ENCODE assay signal across 14 cellular contexts in genomic region chr20:62409086-62409853, GRCh38. TPM values are rescaled to one million over a fixed set of nuclear protein-coding genes. Genes with fewer than 3 reads are reported as not detected.
DNase-seq lines count a peak whose midpoint lies in the region; FAIRE-seq and TF ChIP-seq lines count a peak whose summit lies in the region.
"Had no signal": no experiment of that assay in that cellular context is flagged by ENCODE, and none has a peak within 500 bp of the region (broad histone marks: within the 10 kb centered on the region; RNA-seq: fewer than 3 reads in every experiment).

No MANE protein-coding gene starts in this region.

- intact Hi-C loops in Calu3 (cut with micrococcal nuclease; ENCODE audit: unreplicated experiment): no loop called here
- intact Hi-C loops in activated T-helper 1 cell treated with anti-CD3 and anti-CD28 coated beads, Interleukin-12 subunit alpha, Interleukin-12 subunit beta, Interleukin-2, Interleukin-4 antibody, amounts not matched to agents 30 ng/mL and 10 ng/mL and 1 ng/mL, durations not matched to agents 14 hours and 24 hours and 36 hours (cut with micrococcal nuclease): loop anchor here (5.0 kb wide), 3 partner anchors 208 to 453 kb away; partner anchors contain the start of genes LSM14B and TCFL5

- no peaks in the 10 kb centered on the region for H3K9me3 ChIP-seq in BLaER1
- H3K9me3 ChIP-seq: sigmoid colon had no signal

- peaks cover 27% of the 10 kb centered on the region for H3K36me3 Mint-ChIP-seq in Calu3 (ENCODE audit: insufficient read depth, unreplicated experiment)
- H3K36me3 Mint-ChIP-seq in activated T-helper 1 cell treated with anti-CD3 and anti-CD28 coated beads, Interleukin-12 subunit alpha, Interleukin-12 subunit beta, Interleukin-2, Interleukin-4 antibody, amounts not matched to agents 30 ng/mL and 10 ng/mL and 1 ng/mL, durations not matched to agents 14 hours and 24 hours and 36 hours (ENCODE audit: low read depth): peaks cover 2% of the 10 kb centered on the region
- H3K36me3 Mint-ChIP-seq in neural crest cell (ENCODE audit: low read depth): no peaks in the 10 kb centered on the region

- H4K20me1 ChIP-seq in BLaER1: peaks cover 25% of the 10 kb centered on the region

- CTCF ChIA-PET in Calu3 (lab: Charles Lee): interaction anchor here (1.0 to 2.3 kb wide), 11 partner anchors 9 to 233 kb away, joined by 3 to 14 read pairs (median 7); partner anchors contain the start of genes RBBP8NL, RPS21 and SLCO4A1

- H3K4me3 Mint-ChIP-seq in Calu3 (ENCODE audit: low read depth, unreplicated experiment) (no peak overlapping the region), neural crest cell (peak overlapping the region; percentile 32)
- peak overlapping the region; percentile 12 for H3K4me3 Mint-ChIP-seq in activated T-helper 1 cell treated with anti-CD3 and anti-CD28 coated beads, Interleukin-12 subunit alpha, Interleukin-12 subunit beta, Interleukin-2, Interleukin-4 antibody, amounts not matched to agents 30 ng/mL and 10 ng/mL and 1 ng/mL, durations not matched to agents 14 hours and 24 hours and 36 hours

- no peak for TF ChIP-seq POLR2A in GM12891 (IDR thresholded peaks at IDR 0.05; ENCODE audit: low read depth, low read length)

- peaks cover 10% of the 10 kb centered on the region; the same call in 1 of the 2 replicates for H3K36me3 ChIP-seq in BLaER1
- H3K36me3 ChIP-seq: sigmoid colon had no signal

- no TSS peak for BruUV-seq in Calu3 (replicated peaks; lab: Mats Ljungman, UMichigan)

- no peak for FAIRE-seq in GM12891 (lab: Jason Lieb, UNC)
- FAIRE-seq: H54, kidney had no signal

- no peaks in the 10 kb centered on the region for H3K27me3 ChIP-seq in BLaER1
- H3K27me3 ChIP-seq: sigmoid colon had no signal

- TF ChIP-seq CTCF in Calu3 (IDR thresholded peaks at IDR 0.05; ENCODE audit: unreplicated experiment) (no peak), neural crest cell (conservative IDR thresholded peaks at IDR 0.05) (no peak)

- H3K4me3 ChIP-seq in BLaER1: no peak overlapping the region
- H3K4me3 ChIP-seq: sigmoid colon had no signal

- H3K27ac Mint-ChIP-seq in Calu3 (ENCODE audit: unreplicated experiment) (peak overlapping the region; percentile 4), neural crest cell (ENCODE audit: unreplicated experiment) (no peak overlapping the region)
- no peak overlapping the region for H3K27ac Mint-ChIP-seq in activated T-helper 1 cell treated with anti-CD3 and anti-CD28 coated beads, Interleukin-12 subunit alpha, Interleukin-12 subunit beta, Interleukin-2, Interleukin-4 antibody, amounts not matched to agents 30 ng/mL and 10 ng/mL and 1 ng/mL, durations not matched to agents 14 hours and 24 hours and 36 hours

- H3K9me3 Mint-ChIP-seq in Calu3 (ENCODE audit: low read depth, unreplicated experiment) (no peaks in the 10 kb centered on the region), neural crest cell (no peaks in the 10 kb centered on the region)
- no peaks in the 10 kb centered on the region for H3K9me3 Mint-ChIP-seq in activated T-helper 1 cell treated with anti-CD3 and anti-CD28 coated beads, Interleukin-12 subunit alpha, Interleukin-12 subunit beta, Interleukin-2, Interleukin-4 antibody, amounts not matched to agents 30 ng/mL and 10 ng/mL and 1 ng/mL, durations not matched to agents 14 hours and 24 hours and 36 hours

- H3K9ac ChIP-seq in BLaER1: no peak overlapping the region

- peak overlapping the region; percentile 85 for H3K4me2 ChIP-seq in BLaER1

- DNase-seq in Calu3 (no peak), neural crest cell (ENCODE audit: low read depth, low spot score) (no peak), GM12891 (ENCODE audit: insufficient read length, low spot score) (no peak), GM03348 (ENCODE audit: low spot score) (no peak)
- no peak for DNase-seq in activated T-helper 1 cell treated with anti-CD3 and anti-CD28 coated beads, Interleukin-12 subunit alpha, Interleukin-12 subunit beta, Interleukin-2, Interleukin-4 antibody, amounts not matched to agents 30 ng/mL and 10 ng/mL and 1 ng/mL, durations not matched to agents 14 hours and 24 hours and 36 hours (ENCODE audit: low spot score)
- no peak for DNase-seq in stimulated activated CD4-positive, alpha-beta T cell treated with anti-CD3 and anti-CD28 coated beads, Interleukin-4, amount 100 ng/mL, for 4 hours
- DNase-seq: hippocampal formation had no signal

- no peak overlapping the region for H3K27ac ChIP-seq in BLaER1

- H3K4me1 Mint-ChIP-seq in Calu3 (ENCODE audit: low read depth, unreplicated experiment) (peaks cover 27% of the 10 kb centered on the region), neural crest cell (peaks cover 11% of the 10 kb centered on the region)
- H3K4me1 Mint-ChIP-seq in activated T-helper 1 cell treated with anti-CD3 and anti-CD28 coated beads, Interleukin-12 subunit alpha, Interleukin-12 subunit beta, Interleukin-2, Interleukin-4 antibody, amounts not matched to agents 30 ng/mL and 10 ng/mL and 1 ng/mL, durations not matched to agents 14 hours and 24 hours and 36 hours (ENCODE audit: low read depth): peaks cover 10% of the 10 kb centered on the region

- peaks cover 79% of the 10 kb centered on the region for H3K4me1 ChIP-seq in BLaER1

- H3K27me3 Mint-ChIP-seq in Calu3 (ENCODE audit: unreplicated experiment): no peaks in the 10 kb centered on the region
- no peaks in the 10 kb centered on the region for H3K27me3 Mint-ChIP-seq in activated T-helper 1 cell treated with anti-CD3 and anti-CD28 coated beads, Interleukin-12 subunit alpha, Interleukin-12 subunit beta, Interleukin-2, Interleukin-4 antibody, amounts not matched to agents 30 ng/mL and 10 ng/mL and 1 ng/mL, durations not matched to agents 14 hours and 24 hours and 36 hours (ENCODE audit: insufficient read depth)
- peaks cover 5% of the 10 kb centered on the region for H3K27me3 Mint-ChIP-seq in neural crest cell (ENCODE audit: low read depth)

TF ChIP-seq in GM12891, 5 proteins besides CTCF, POLR2A, EP300 and RAD21:
- no peak for TF ChIP-seq PAX5 (IDR thresholded peaks at IDR 0.05; ENCODE audit: insufficient read depth, low read length, severe bottlenecking)
- no peak for TF ChIP-seq POU2F2 (IDR thresholded peaks at IDR 0.05; ENCODE audit: low read depth, low read length)
- TF ChIP-seq TAF1 (IDR thresholded peaks at IDR 0.05; ENCODE audit: low read depth, low read length): no peak
- no peak for TF ChIP-seq SPI1 (IDR thresholded peaks at IDR 0.05; ENCODE audit: low read depth, low read length)
- TF ChIP-seq POLR2AphosphoS5 (IDR thresholded peaks at IDR 0.05; ENCODE audit: low read depth, low read length): no peak

RNA-seq across cellular contexts. Expression of gene CABLES2, which starts 2.2 kb away (rescaled TPM):
- total RNA-seq in Calu3 (2022) (12.2 and 13.6 TPM in 2 replicates), neural crest cell (25.2 and 26.6 TPM in 2 replicates)
- total RNA-seq in activated T-helper 1 cell treated with anti-CD3 and anti-CD28 coated beads, Interleukin-12 subunit alpha, Interleukin-12 subunit beta, Interleukin-2, Interleukin-4 antibody, amounts not matched to agents 30 ng/mL and 10 ng/mL and 1 ng/mL, durations not matched to agents 14 hours and 24 hours and 36 hours: 12.9 and 15.7 TPM in 2 replicates
- polyA plus RNA-seq in GM12891 (2012; ENCODE audit: low read depth, missing spikeins): 4.9 TPM

RNA-seq across cellular contexts. Expression of gene RBBP8NL, which starts 18.1 kb away (rescaled TPM):
- total RNA-seq in Calu3 (2022) (6.2 and 6.4 TPM in 2 replicates), neural crest cell (not detected in 2 replicates)
- total RNA-seq in activated T-helper 1 cell treated with anti-CD3 and anti-CD28 coated beads, Interleukin-12 subunit alpha, Interleukin-12 subunit beta, Interleukin-2, Interleukin-4 antibody, amounts not matched to agents 30 ng/mL and 10 ng/mL and 1 ng/mL, durations not matched to agents 14 hours and 24 hours and 36 hours: not detected in 2 replicates
- polyA plus RNA-seq in GM12891 (2012; ENCODE audit: low read depth, missing spikeins): not detected
- total RNA-seq: chondrocyte, RPMI7951, sigmoid colon, subcutaneous adipose tissue had no signal

RNA-seq across cellular contexts. Expression of gene RPS21, which starts 22.4 kb away (rescaled TPM):
- total RNA-seq in Calu3 (2022) (1,920 and 1,936 TPM in 2 replicates), neural crest cell (1,298 and 1,312 TPM in 2 replicates)
- total RNA-seq in activated T-helper 1 cell treated with anti-CD3 and anti-CD28 coated beads, Interleukin-12 subunit alpha, Interleukin-12 subunit beta, Interleukin-2, Interleukin-4 antibody, amounts not matched to agents 30 ng/mL and 10 ng/mL and 1 ng/mL, durations not matched to agents 14 hours and 24 hours and 36 hours: 1,907 and 1,920 TPM in 2 replicates
- polyA plus RNA-seq in GM12891 (2012; ENCODE audit: low read depth, missing spikeins): 7,261 TPM

RNA-seq across cellular contexts. Expression of gene LAMA5, which starts 42.2 kb away (rescaled TPM):
- 740 and 763 TPM in 2 replicates for total RNA-seq in Calu3 (2022)
- 0.83 and 1.2 TPM in 2 replicates for total RNA-seq in activated T-helper 1 cell treated with anti-CD3 and anti-CD28 coated beads, Interleukin-12 subunit alpha, Interleukin-12 subunit beta, Interleukin-2, Interleukin-4 antibody, amounts not matched to agents 30 ng/mL and 10 ng/mL and 1 ng/mL, durations not matched to agents 14 hours and 24 hours and 36 hours
- total RNA-seq in neural crest cell: 35.0 and 38.8 TPM in 2 replicates
- 1.3 TPM for polyA plus RNA-seq in GM12891 (2012; ENCODE audit: low read depth, missing spikeins)
